In the genomic region with DNA sequence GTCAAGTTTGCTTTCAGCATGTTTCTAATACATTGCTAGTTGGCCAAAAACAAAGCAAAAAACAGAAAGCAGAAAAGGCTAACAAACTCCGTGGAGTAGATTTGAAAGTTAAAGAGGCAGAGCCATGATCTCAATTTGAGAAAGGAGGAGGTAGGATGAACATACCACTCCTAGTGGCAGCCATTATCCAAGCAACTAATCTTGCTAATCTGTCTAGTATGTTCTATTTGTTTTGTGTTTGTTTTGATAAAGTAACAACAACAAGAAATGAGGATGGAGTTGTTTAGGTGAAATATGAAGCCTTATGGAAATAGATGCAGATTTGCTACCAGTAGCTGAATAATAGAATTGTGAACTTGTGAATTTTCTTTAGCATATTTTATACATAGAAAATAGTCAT, we compare ENCODE assay signal across 16 cellular contexts.
A peak's percentile ranks its signal among the peaks of the same experiment; 100 is the strongest.
DNase-seq lines count a peak whose midpoint lies in the region; ATAC-seq and TF ChIP-seq lines count a peak whose summit lies in the region.
"Had no signal": no experiment of that assay in that cellular context is flagged by ENCODE, and none has a peak within 500 bp of the region (broad histone marks: within the 10 kb centered on the region; RNA-seq: fewer than 3 reads in every experiment).

No MANE protein-coding gene starts in this region.

- intact Hi-C loops in activated T-helper 2 cell treated with anti-CD3 and anti-CD28 coated beads, Interferon-gamma antibody, Interleukin-2, Interleukin-4, amounts not matched to agents 10 μg/mL and 5 μg/mL and 100 μg/mL, durations not matched to agents 14 hours and 24 hours and 36 hours (cut with micrococcal nuclease): loop anchor here (5.0 to 10.0 kb wide), 5 partner anchors 92 to 734 kb away; no protein-coding TSS in a partner anchor

- H3K4me1 Mint-ChIP-seq in activated T-helper 2 cell treated with anti-CD3 and anti-CD28 coated beads, Interferon-gamma antibody, Interleukin-2, Interleukin-4, amounts not matched to agents 10 μg/mL and 5 μg/mL and 100 μg/mL, durations not matched to agents 14 hours and 24 hours and 36 hours (ENCODE audit: low read depth): peaks cover 82% of the 10 kb centered on the region

- H3K27ac ChIP-seq in foreskin keratinocyte: no peak overlapping the region
- H3K27ac ChIP-seq: right atrium auricular region, thyroid gland had no signal

- peaks cover 17% of the 10 kb centered on the region for H3K4me1 ChIP-seq in foreskin keratinocyte

- H3K9me3 Mint-ChIP-seq in activated T-helper 2 cell treated with anti-CD3 and anti-CD28 coated beads, Interferon-gamma antibody, Interleukin-2, Interleukin-4, amounts not matched to agents 10 μg/mL and 5 μg/mL and 100 μg/mL, durations not matched to agents 14 hours and 24 hours and 36 hours: peaks cover 9% of the 10 kb centered on the region
- H3K9me3 Mint-ChIP-seq: activated naive CD4-positive, alpha-beta T cell treated with anti-CD3 and anti-CD28 coated beads for 36 hours; nephron progenitor cell had no signal

- DNase-seq in NCI-H82 (lab: John Stamatoyannopoulos, UW): peak; percentile 37
- DNase-seq in NCI-H82 treated with DMSO at 0.1 percent for 48 hours (lab: John Stamatoyannopoulos, UW; ENCODE audit: unreplicated experiment): no peak
- DNase-seq in Kasumi-1 (lab: John Stamatoyannopoulos, UW): peak; percentile 2 to 9
- DNase-seq in activated T-helper 2 cell treated with anti-CD3 and anti-CD28 coated beads, Interferon-gamma antibody, Interleukin-2, Interleukin-4, amounts not matched to agents 10 μg/mL and 5 μg/mL and 100 μg/mL, durations not matched to agents 14 hours and 24 hours and 36 hours (ENCODE audit: low spot score): no peak
- DNase-seq in foreskin keratinocyte: no peak
- DNase-seq in ecto neural progenitor cell (ENCODE audit: low spot score): no peak
- DNase-seq: activated naive CD4-positive, alpha-beta T cell treated with anti-CD3 and anti-CD28 coated beads for 36 hours; Caco-2; effector memory CD4-positive, alpha-beta T cell; NCI-H1092; nephron progenitor cell; thyroid gland had no signal

- peak; percentile 41 for TF ChIP-seq CTCF in foreskin keratinocyte (conservative IDR thresholded peaks at IDR 0.05)

- H3K27ac Mint-ChIP-seq in activated T-helper 2 cell treated with anti-CD3 and anti-CD28 coated beads, Interferon-gamma antibody, Interleukin-2, Interleukin-4, amounts not matched to agents 10 μg/mL and 5 μg/mL and 100 μg/mL, durations not matched to agents 14 hours and 24 hours and 36 hours: peak overlapping the region; percentile 38
- H3K27ac Mint-ChIP-seq: activated naive CD4-positive, alpha-beta T cell treated with anti-CD3 and anti-CD28 coated beads for 36 hours; nephron progenitor cell; WTC11 had no signal

- no peak overlapping the region for H3K4me3 Mint-ChIP-seq in activated T-helper 2 cell treated with anti-CD3 and anti-CD28 coated beads, Interferon-gamma antibody, Interleukin-2, Interleukin-4, amounts not matched to agents 10 μg/mL and 5 μg/mL and 100 μg/mL, durations not matched to agents 14 hours and 24 hours and 36 hours (ENCODE audit: low read depth)
- H3K4me3 Mint-ChIP-seq: activated naive CD4-positive, alpha-beta T cell treated with anti-CD3 and anti-CD28 coated beads for 36 hours; nephron progenitor cell; WTC11 had no signal

- no peaks in the 10 kb centered on the region for H3K27me3 Mint-ChIP-seq in activated T-helper 2 cell treated with anti-CD3 and anti-CD28 coated beads, Interferon-gamma antibody, Interleukin-2, Interleukin-4, amounts not matched to agents 10 μg/mL and 5 μg/mL and 100 μg/mL, durations not matched to agents 14 hours and 24 hours and 36 hours (ENCODE audit: low read depth)

- ATAC-seq in foreskin keratinocyte (no peak), GM21390 (IDR thresholded peaks at IDR 0.05; ENCODE audit: unreplicated experiment) (no peak), HG02840 (IDR thresholded peaks at IDR 0.05; ENCODE audit: low FRiP score, unreplicated experiment) (no peak)
- ATAC-seq: WTC11 had no signal

- H3K27me3 ChIP-seq in foreskin keratinocyte: no peaks in the 10 kb centered on the region
- H3K27me3 ChIP-seq: right atrium auricular region, thyroid gland had no signal

- H3K36me3 Mint-ChIP-seq in activated T-helper 2 cell treated with anti-CD3 and anti-CD28 coated beads, Interferon-gamma antibody, Interleukin-2, Interleukin-4, amounts not matched to agents 10 μg/mL and 5 μg/mL and 100 μg/mL, durations not matched to agents 14 hours and 24 hours and 36 hours (ENCODE audit: low read depth): peaks cover 10% of the 10 kb centered on the region
- H3K36me3 Mint-ChIP-seq: WTC11 had no signal

Comparison
In these comparisons a context has a peak if more than half of its experiments do, and no peak if none do; other contexts are left out.
1. DNase-seq: peak in NCI-H82 (single experiment) and Kasumi-1 (2 of 2); none in NCI-H82 treated with DMSO at 0.1 percent for 48 hours (single experiment), activated T-helper 2 cell treated with anti-CD3 and anti-CD28 coated beads, Interferon-gamma antibody, Interleukin-2, Interleukin-4, amounts not matched to agents 10 μg/mL and 5 μg/mL and 100 μg/mL, durations not matched to agents 14 hours and 24 hours and 36 hours (single experiment), foreskin keratinocyte (0 of 2) and ecto neural progenitor cell (single experiment).